In genomic region chr3:176514297-176514696, GRCh38 we compare ENCODE assay signal across 8 cellular contexts.
A peak's percentile ranks its signal among the peaks of the same experiment; 100 is the strongest.
DNase-seq lines count a peak whose midpoint lies in the region; ATAC-seq, FAIRE-seq and TF ChIP-seq lines count a peak whose summit lies in the region.

No MANE protein-coding gene starts in this region.

- TF ChIP-seq POLR2A in body of pancreas (IDR thresholded peaks at IDR 0.05): no peak

- DNase-seq in DMS53 (lab: John Stamatoyannopoulos, UW) (peak; percentile 48), DMS53 treated with DMSO at 0.1 percent for 48 hours (lab: John Stamatoyannopoulos, UW; ENCODE audit: unreplicated experiment) (no peak), LHCN-M2 (ENCODE audit: low read depth) (peak; percentile 8), body of pancreas (peak in 1 of 4 donors; percentile 8), lung microvascular endothelial cell (ENCODE audit: low read depth in 2 of 2) (peak; percentile 44 to 74), GM19239 (ENCODE audit: insufficient read length, low spot score) (no peak)

- intact Hi-C loops in body of pancreas (cut with DNase I): no loop called here

- H3K27ac ChIP-seq in body of pancreas: no peak overlapping the region

- no peaks in the 10 kb centered on the region for H3K36me3 ChIP-seq in body of pancreas (replicated peaks in 1 of 2; ENCODE audit: insufficient read depth in 1 of 2, low read depth in 2 of 2)

- no peak for FAIRE-seq in GM19239 (lab: Jason Lieb, UNC)

- peaks cover 0 to 38% (median 0%) of the 10 kb centered on the region in 3 donors for H3K9me3 ChIP-seq in body of pancreas

- no peaks in the 10 kb centered on the region for H3K4me1 ChIP-seq in body of pancreas

- TF ChIP-seq CTCF in body of pancreas (IDR thresholded peaks at IDR 0.05): peak in 4 of 7 experiments; percentile 17 to 22 (median 20)

- 61 to 66% methylated on average over 10 of the region's 10 CpGs for WGBS in body of pancreas, 2 donors

- H3K4me3 ChIP-seq in body of pancreas: no peak overlapping the region

- ATAC-seq in body of pancreas: no peak
- no peak for ATAC-seq in HG03354 (IDR thresholded peaks at IDR 0.05; ENCODE audit: poor library complexity, severe bottlenecking, unreplicated experiment)
- ATAC-seq in GM21717 (IDR thresholded peaks at IDR 0.05; ENCODE audit: unreplicated experiment): no peak

- H3K27me3 ChIP-seq in body of pancreas: no peaks in the 10 kb centered on the region

Comparison
In these comparisons a context has a peak if more than half of its experiments do, and no peak if none do; other contexts are left out.
1. DNase-seq: peak in DMS53 (single experiment), LHCN-M2 (single experiment) and lung microvascular endothelial cell (2 of 2); none in DMS53 treated with DMSO at 0.1 percent for 48 hours (single experiment) and GM19239 (single experiment).